ENCODE assay signal across 8 cellular contexts in genomic region chr3:42600111-42600957, GRCh38.
A peak's percentile ranks its signal among the peaks of the same experiment; 100 is the strongest.
DNase-seq lines count a peak whose midpoint lies in the region; ATAC-seq and TF ChIP-seq lines count a peak whose summit lies in the region.

TSS of gene NKTR (plus strand) at chr3:42600686. CDS start at chr3:42601007, 321 bp downstream.

- no peak for TF ChIP-seq CTCF in AG09309 (IDR thresholded peaks at IDR 0.05; ENCODE audit: control insufficient read depth, insufficient read depth, low read depth, low read length, missing control alignments)

- peaks cover 24% of the 10 kb centered on the region for H3K36me3 Mint-ChIP-seq in central memory CD8-positive, alpha-beta T cell (ENCODE audit: insufficient read depth)

- H3K27ac Mint-ChIP-seq in central memory CD8-positive, alpha-beta T cell (ENCODE audit: low read depth), result peak within 1 kb of the TSS; percentile 95

- peak within 1 kb of the TSS; percentile 94 for H3K4me3 Mint-ChIP-seq in central memory CD8-positive, alpha-beta T cell

- peak within 1 kb of the TSS; percentile 70 for H3K4me3 ChIP-seq in AG09309 (ENCODE audit: control insufficient read depth, low read depth, low read length)

- DNase-seq in AG09309 (ENCODE audit: low read depth) (peak; percentile 82), NCI-H446 (lab: John Stamatoyannopoulos, UW) (peak; percentile 97 to 98), iris pigment epithelial cell (ENCODE audit: low read depth) (peak; percentile 99)
- DNase-seq in activated CD4-positive, CD25-positive, alpha-beta regulatory T cell treated with anti-CD3 and anti-CD28 coated beads, Interleukin-2, amount 50 U/mL, for 16 hours (ENCODE audit: low read depth, low spot score), result peak; percentile 99
- peak; percentile 99 to 100 for DNase-seq in central memory CD8-positive, alpha-beta T cell (ENCODE audit: low spot score in 2 of 2)
- DNase-seq in stimulated activated CD4-positive, alpha-beta T cell treated with anti-CD3 and anti-CD28 coated beads, Interleukin-12 subunit alpha, Interleukin-12 subunit beta, amount 100 ng/mL, for 24 hours (ENCODE audit: low read depth in 2 of 2), result peak; percentile 99

- ATAC-seq in GM19025 (IDR thresholded peaks at IDR 0.05; ENCODE audit: low read depth, unreplicated experiment) (peak; percentile 84), HG03342 (IDR thresholded peaks at IDR 0.05; ENCODE audit: unreplicated experiment) (peak; percentile 85)
- peak; percentile 94 for ATAC-seq in central memory CD8-positive, alpha-beta T cell (replicated peaks; ENCODE audit: extremely low read depth, poor library complexity, severe bottlenecking)

- no peaks in the 10 kb centered on the region for H3K9me3 Mint-ChIP-seq in central memory CD8-positive, alpha-beta T cell

- H3K4me1 Mint-ChIP-seq in central memory CD8-positive, alpha-beta T cell, result peaks cover 27% of the 10 kb centered on the region

- H3K27me3 Mint-ChIP-seq in central memory CD8-positive, alpha-beta T cell, result no peaks in the 10 kb centered on the region

Comparison
In these comparisons a context has a peak if more than half of its experiments do, and no peak if none do; other contexts are left out.
1. Peak in every context shown above with its lines: DNase-seq, ATAC-seq and H3K4me3 ChIP-seq.